ENCODE assay signal across 14 cellular contexts in the genomic region with DNA sequence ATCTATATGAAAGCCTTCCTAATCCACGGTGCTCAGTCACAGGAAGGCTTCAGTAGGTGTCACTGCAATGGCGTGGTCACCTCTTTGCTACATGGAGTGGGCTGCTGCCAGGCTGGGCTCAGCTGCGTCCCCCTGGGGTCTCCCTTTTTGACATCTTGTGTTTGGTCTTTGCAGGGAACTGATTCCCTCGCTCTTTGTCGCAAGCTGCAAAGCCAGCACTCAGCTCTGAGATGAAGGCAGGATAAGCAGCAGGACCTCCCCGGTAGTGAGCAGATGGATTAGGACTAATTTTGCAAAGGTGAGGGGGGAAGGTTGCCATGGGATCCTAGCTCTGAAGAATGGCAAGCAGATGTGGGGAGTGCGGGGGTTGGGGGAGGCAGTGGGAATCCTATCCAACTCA.
"Had no signal": no experiment of that assay in that cellular context is flagged by ENCODE, and none has a peak within 500 bp of the region (broad histone marks: within the 10 kb centered on the region; RNA-seq: fewer than 3 reads in every experiment).

No MANE protein-coding gene starts in this region.

- H3K4me1 Mint-ChIP-seq: activated naive CD8-positive, alpha-beta T cell treated with anti-CD3 and anti-CD28 coated beads, Interleukin-2, amount 10 ng/mL, durations not matched to agents 7 days and 5 days; stimulated activated naive CD8-positive, alpha-beta T cell treated with anti-CD3 and anti-CD28 coated beads, Interleukin-15, amount 100 ng/mL, for 72 hours had no signal

- H3K9me3 Mint-ChIP-seq: activated naive CD8-positive, alpha-beta T cell treated with anti-CD3 and anti-CD28 coated beads, Interleukin-2, amount 10 ng/mL, durations not matched to agents 7 days and 5 days had no signal

- H3K4me3 Mint-ChIP-seq: activated naive CD8-positive, alpha-beta T cell treated with anti-CD3 and anti-CD28 coated beads, Interleukin-2, amount 10 ng/mL, durations not matched to agents 7 days and 5 days; nephron progenitor cell; stimulated activated naive CD8-positive, alpha-beta T cell treated with anti-CD3 and anti-CD28 coated beads, Interleukin-15, amount 100 ng/mL, for 72 hours had no signal

- H3K9me3 ChIP-seq: body of pancreas, suprapubic skin had no signal

- ATAC-seq: left lobe of liver; stimulated activated naive CD8-positive, alpha-beta T cell treated with anti-CD3 and anti-CD28 coated beads, Interleukin-15, amount 100 ng/mL, for 72 hours had no signal

- H3K27me3 Mint-ChIP-seq: progenitor cell of endocrine pancreas had no signal

- H3K27ac Mint-ChIP-seq: activated naive CD8-positive, alpha-beta T cell treated with anti-CD3 and anti-CD28 coated beads, Interleukin-2, amount 10 ng/mL, durations not matched to agents 7 days and 5 days; progenitor cell of endocrine pancreas had no signal

- H3K36me3 ChIP-seq: suprapubic skin had no signal

- H3K27me3 ChIP-seq: body of pancreas, suprapubic skin had no signal

- DNase-seq: activated CD4-positive, alpha-beta T cell treated with anti-CD3 and anti-CD28 coated beads, Interleukin-2, amount 50 U/mL, for 48 hours; activated naive CD8-positive, alpha-beta T cell treated with anti-CD3 and anti-CD28 coated beads, Interleukin-2, amount 10 ng/mL, durations not matched to agents 7 days and 5 days; amygdala; body of pancreas; dorsolateral prefrontal cortex; foreskin melanocyte; hypothalamus; kidney; nephron progenitor cell; stimulated activated CD4-positive, alpha-beta T cell treated with anti-CD3 and anti-CD28 coated beads, Interleukin-2, amount 100 ng/mL, for 48 hours; stimulated activated naive CD8-positive, alpha-beta T cell treated with anti-CD3 and anti-CD28 coated beads, Interleukin-15, amount 100 ng/mL, for 72 hours had no signal

- H3K4me3 ChIP-seq: body of pancreas, dorsolateral prefrontal cortex, suprapubic skin had no signal

- H3K27ac ChIP-seq: body of pancreas, dorsolateral prefrontal cortex, suprapubic skin had no signal

- H3K36me3 Mint-ChIP-seq: activated naive CD8-positive, alpha-beta T cell treated with anti-CD3 and anti-CD28 coated beads, Interleukin-2, amount 10 ng/mL, durations not matched to agents 7 days and 5 days had no signal
